Comparison of ENCODE assay signal across 9 cellular contexts in genomic region chr13:45121421-45121820, GRCh38. TPM values are rescaled to one million over a fixed set of nuclear protein-coding genes. Genes with fewer than 3 reads are reported as not detected.
DNase-seq lines count a peak whose midpoint lies in the region; ATAC-seq and TF ChIP-seq lines count a peak whose summit lies in the region.
"Had no signal": no experiment of that assay in that cellular context is flagged by ENCODE, and none has a peak within 500 bp of the region (broad histone marks: within the 10 kb centered on the region; RNA-seq: fewer than 3 reads in every experiment).

No MANE protein-coding gene starts in this region.

- no peak overlapping the region for H3K27ac ChIP-seq in C4-2B

- DNase-seq in KG1 (lab: John Stamatoyannopoulos, UW): peak; percentile 29
- DNase-seq in cerebellar cortex (ENCODE audit: low spot score): peak; percentile 6
- DNase-seq in myocyte (ENCODE audit: low read depth): peak; percentile 35
- no peak for DNase-seq in ureter (ENCODE audit: low spot score)
- no peak for DNase-seq in NCI-H2227 (lab: John Stamatoyannopoulos, UW; ENCODE audit: unreplicated experiment)
- DNase-seq: stimulated activated naive CD4-positive, alpha-beta T cell treated with Interleukin-2 at 50 U/mL for 16 hours had no signal

- TF ChIP-seq CTCF in C4-2B (conservative IDR thresholded peaks at IDR 0.05): peak; percentile 21

- no peak for ATAC-seq in HG03432 (IDR thresholded peaks at IDR 0.05; ENCODE audit: unreplicated experiment)
- no peak for ATAC-seq in HG02938 (IDR thresholded peaks at IDR 0.05; ENCODE audit: unreplicated experiment)

RNA-seq across cellular contexts. Expression of gene GTF2F2, which starts 1.1 kb away (rescaled TPM):
- 30.8 and 33.9 TPM in 2 replicates for total RNA-seq in myocyte
- polyA plus RNA-seq in myocyte (2012): 22.3 TPM
- total RNA-seq in ureter: 15.8 TPM

Comparison
In these comparisons a context has a peak if more than half of its experiments do, and no peak if none do; other contexts are left out.
1. DNase-seq: peak in KG1 (single experiment), cerebellar cortex (single experiment) and myocyte (single experiment); none in ureter (single experiment) and NCI-H2227 (single experiment).